In the genomic region with DNA sequence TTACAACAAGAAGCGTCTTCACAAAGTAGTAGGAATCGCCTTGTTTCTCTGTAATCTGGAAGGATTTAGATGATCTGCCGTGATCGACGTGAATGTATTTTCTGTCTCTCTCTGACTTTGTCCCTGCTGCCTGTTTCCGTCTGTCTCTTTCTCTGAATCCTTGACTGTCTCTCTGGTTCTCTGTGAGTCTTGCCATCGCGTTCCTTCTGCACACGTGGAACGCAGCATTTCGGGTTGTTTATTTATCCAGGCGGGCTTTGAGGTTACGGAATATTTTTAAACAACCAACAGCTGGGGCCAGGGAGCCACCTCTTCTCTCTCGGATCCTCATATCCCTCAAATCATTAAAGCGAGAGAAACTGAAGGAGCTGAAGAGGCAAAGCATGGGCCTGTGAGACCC, we compare ENCODE assay signal across 1 cellular context.
TF ChIP-seq lines count a peak whose summit lies in the region.

No MANE protein-coding gene starts in this region.

TF ChIP-seq in WTC11, 78 proteins besides CTCF, POLR2A, EP300 and RAD21 (continued from another document):
- TF ChIP-seq, protein P1, sequence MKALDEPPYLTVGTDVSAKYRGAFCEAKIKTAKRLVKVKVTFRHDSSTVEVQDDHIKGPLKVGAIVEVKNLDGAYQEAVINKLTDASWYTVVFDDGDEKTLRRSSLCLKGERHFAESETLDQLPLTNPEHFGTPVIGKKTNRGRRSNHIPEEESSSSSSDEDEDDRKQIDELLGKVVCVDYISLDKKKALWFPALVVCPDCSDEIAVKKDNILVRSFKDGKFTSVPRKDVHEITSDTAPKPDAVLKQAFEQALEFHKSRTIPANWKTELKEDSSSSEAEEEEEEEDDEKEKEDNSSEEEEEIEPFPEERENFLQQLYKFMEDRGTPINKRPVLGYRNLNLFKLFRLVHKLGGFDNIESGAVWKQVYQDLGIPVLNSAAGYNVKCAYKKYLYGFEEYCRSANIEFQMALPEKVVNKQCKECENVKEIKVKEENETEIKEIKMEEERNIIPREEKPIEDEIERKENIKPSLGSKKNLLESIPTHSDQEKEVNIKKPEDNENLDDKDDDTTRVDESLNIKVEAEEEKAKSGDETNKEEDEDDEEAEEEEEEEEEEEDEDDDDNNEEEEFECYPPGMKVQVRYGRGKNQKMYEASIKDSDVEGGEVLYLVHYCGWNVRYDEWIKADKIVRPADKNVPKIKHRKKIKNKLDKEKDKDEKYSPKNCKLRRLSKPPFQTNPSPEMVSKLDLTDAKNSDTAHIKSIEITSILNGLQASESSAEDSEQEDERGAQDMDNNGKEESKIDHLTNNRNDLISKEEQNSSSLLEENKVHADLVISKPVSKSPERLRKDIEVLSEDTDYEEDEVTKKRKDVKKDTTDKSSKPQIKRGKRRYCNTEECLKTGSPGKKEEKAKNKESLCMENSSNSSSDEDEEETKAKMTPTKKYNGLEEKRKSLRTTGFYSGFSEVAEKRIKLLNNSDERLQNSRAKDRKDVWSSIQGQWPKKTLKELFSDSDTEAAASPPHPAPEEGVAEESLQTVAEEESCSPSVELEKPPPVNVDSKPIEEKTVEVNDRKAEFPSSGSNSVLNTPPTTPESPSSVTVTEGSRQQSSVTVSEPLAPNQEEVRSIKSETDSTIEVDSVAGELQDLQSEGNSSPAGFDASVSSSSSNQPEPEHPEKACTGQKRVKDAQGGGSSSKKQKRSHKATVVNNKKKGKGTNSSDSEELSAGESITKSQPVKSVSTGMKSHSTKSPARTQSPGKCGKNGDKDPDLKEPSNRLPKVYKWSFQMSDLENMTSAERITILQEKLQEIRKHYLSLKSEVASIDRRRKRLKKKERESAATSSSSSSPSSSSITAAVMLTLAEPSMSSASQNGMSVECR (CRISPR knock-in tag; IDR thresholded peaks at IDR 0.05; ENCODE audit: borderline replicate concordance) = no peak
- TF ChIP-seq, protein P2, sequence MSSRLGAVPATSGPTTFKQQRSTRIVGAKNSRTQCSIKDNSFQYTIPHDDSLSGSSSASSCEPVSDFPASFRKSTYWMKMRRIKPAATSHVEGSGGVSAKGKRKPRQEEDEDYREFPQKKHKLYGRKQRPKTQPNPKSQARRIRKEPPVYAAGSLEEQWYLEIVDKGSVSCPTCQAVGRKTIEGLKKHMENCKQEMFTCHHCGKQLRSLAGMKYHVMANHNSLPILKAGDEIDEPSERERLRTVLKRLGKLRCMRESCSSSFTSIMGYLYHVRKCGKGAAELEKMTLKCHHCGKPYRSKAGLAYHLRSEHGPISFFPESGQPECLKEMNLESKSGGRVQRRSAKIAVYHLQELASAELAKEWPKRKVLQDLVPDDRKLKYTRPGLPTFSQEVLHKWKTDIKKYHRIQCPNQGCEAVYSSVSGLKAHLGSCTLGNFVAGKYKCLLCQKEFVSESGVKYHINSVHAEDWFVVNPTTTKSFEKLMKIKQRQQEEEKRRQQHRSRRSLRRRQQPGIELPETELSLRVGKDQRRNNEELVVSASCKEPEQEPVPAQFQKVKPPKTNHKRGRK (CRISPR knock-in tag; IDR thresholded peaks at IDR 0.05; ENCODE audit: borderline replicate concordance) = no peak
- TF ChIP-seq, protein P3, sequence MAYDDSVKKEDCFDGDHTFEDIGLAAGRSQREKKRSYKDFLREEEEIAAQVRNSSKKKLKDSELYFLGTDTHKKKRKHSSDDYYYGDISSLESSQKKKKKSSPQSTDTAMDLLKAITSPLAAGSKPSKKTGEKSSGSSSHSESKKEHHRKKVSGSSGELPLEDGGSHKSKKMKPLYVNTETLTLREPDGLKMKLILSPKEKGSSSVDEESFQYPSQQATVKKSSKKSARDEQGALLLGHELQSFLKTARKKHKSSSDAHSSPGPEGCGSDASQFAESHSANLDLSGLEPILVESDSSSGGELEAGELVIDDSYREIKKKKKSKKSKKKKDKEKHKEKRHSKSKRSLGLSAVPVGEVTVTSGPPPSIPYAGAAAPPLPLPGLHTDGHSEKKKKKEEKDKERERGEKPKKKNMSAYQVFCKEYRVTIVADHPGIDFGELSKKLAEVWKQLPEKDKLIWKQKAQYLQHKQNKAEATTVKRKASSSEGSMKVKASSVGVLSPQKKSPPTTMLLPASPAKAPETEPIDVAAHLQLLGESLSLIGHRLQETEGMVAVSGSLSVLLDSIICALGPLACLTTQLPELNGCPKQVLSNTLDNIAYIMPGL (CRISPR knock-in tag; IDR thresholded peaks at IDR 0.05) = no peak
- TF ChIP-seq FOXP1 (CRISPR knock-in tag; IDR thresholded peaks at IDR 0.05; ENCODE audit: borderline replicate concordance) = no peak
